ENCODE assay signal across 8 cellular contexts in the genomic region with DNA sequence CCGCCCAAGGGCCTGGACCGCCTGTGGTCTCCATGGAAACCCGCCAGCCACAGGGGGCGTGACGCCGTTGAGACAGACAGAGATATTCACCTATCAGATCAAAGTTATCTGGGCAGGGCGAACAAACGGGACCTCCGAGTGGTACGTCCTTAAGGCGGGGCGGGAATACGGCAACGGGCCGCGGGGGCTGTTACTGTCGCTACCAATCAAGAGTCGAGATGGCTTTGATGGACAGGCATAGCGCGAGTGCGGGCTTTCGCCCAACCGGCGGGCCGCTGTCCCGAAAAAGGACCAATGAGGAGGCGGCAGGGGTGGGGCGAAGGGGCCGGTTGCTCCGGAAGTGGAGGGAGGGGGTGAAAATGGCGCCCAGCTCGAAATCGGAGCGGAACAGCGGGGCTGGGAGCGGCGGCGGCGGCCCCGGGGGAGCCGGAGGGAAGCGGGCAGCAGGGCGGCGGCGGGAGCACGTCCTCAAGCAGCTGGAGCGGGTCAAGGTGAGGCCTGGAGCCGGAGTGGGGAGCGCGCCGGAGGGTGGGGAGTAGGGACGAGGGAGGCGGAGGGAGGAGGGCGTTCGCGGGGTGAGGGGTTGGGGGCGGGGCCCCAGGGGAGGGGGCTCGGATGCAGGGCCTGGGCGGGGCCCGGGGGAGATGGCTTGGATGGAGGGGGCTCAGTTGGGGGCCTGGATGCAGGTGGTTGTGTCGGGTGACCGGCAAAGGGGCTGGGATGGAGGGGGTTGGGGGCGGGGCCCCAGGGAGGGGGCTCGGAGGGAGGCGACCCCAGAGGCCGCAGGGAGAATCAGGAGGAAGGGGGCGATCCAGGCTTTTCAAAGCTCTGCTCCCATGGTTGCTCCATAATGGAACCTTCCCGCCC. TPM values are rescaled to one million over a fixed set of nuclear protein-coding genes. Genes with fewer than 3 reads are reported as not detected.
DNase-seq lines count a peak whose midpoint lies in the region; ATAC-seq, FAIRE-seq and TF ChIP-seq lines count a peak whose summit lies in the region.

A gene with protein sequence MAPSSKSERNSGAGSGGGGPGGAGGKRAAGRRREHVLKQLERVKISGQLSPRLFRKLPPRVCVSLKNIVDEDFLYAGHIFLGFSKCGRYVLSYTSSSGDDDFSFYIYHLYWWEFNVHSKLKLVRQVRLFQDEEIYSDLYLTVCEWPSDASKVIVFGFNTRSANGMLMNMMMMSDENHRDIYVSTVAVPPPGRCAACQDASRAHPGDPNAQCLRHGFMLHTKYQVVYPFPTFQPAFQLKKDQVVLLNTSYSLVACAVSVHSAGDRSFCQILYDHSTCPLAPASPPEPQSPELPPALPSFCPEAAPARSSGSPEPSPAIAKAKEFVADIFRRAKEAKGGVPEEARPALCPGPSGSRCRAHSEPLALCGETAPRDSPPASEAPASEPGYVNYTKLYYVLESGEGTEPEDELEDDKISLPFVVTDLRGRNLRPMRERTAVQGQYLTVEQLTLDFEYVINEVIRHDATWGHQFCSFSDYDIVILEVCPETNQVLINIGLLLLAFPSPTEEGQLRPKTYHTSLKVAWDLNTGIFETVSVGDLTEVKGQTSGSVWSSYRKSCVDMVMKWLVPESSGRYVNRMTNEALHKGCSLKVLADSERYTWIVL (plus strand): TSS at position 356 of the 867 bp plus-strand sequence. CDS start 4 bp downstream, at position 360.

- 1% methylated on average over 41 to 68 of the region's 68 CpGs for WGBS in small intestine, 3 donors

- H3K9me3 ChIP-seq in AG04450 (ENCODE audit: control insufficient read depth, insufficient read depth, low read length): no peaks in the 10 kb centered on the region
- no peaks in the 10 kb centered on the region for H3K9me3 ChIP-seq in small intestine (ENCODE audit: control insufficient read depth, low read depth)

- peaks cover 11 to 13% of the 10 kb centered on the region in 2 donors for H3K36me3 ChIP-seq in small intestine (ENCODE audit: control insufficient read depth in 2 of 2, insufficient read depth in 2 of 2, low read length in 2 of 2)

- no peaks in the 10 kb centered on the region for H3K9me3 Mint-ChIP-seq in WTC11

- peaks cover 19% of the 10 kb centered on the region for H3K36me3 Mint-ChIP-seq in WTC11

- H3K4me1 ChIP-seq in small intestine (ENCODE audit: control insufficient read depth in 2 of 2, insufficient read depth in 1 of 2, low read depth in 1 of 2, low read length in 1 of 2): no peaks in the 10 kb centered on the region

- H3K4me3 Mint-ChIP-seq in WTC11: peak within 1 kb of the TSS; percentile 87

- FAIRE-seq in small intestine (lab: Jason Lieb, UNC): no peak

- peaks cover 8% of the 10 kb centered on the region for H3K4me1 Mint-ChIP-seq in WTC11

- POLR2A ChIA-PET in AG04450 (lab: Yijun Ruan, JAX) (interaction anchor here (0.8 to 2.6 kb wide), 4 partner anchors 10 to 128 kb away, joined by 3 to 14 read pairs (median 6); a partner anchor contains a TSS), WTC11 (lab: Charles Lee) (interaction anchor here (0.6 to 2.4 kb wide), 10 partner anchors 10 to 184 kb away, joined by 3 to 23 read pairs (median 4); a partner anchor contains a TSS)

- TF ChIP-seq CTCF in AG04450 (IDR thresholded peaks at IDR 0.05; ENCODE audit: low read depth, low read length) (no peak), WTC11 (IDR thresholded peaks at IDR 0.05) (no peak), cardiac fibroblast (IDR thresholded peaks at IDR 0.05; ENCODE audit: low read depth, low read length) (no peak)

- DNase-seq in AG04450 (ENCODE audit: low read depth, low spot score) (peak; percentile 99), NCI-H226 (peak; percentile 98), WTC11 (ENCODE audit: low spot score) (peak; percentile 99), cardiac fibroblast (ENCODE audit: low read depth in 2 of 2) (peak; percentile 100), iPS-NIHi11 (ENCODE audit: low spot score) (peak; percentile 99), small intestine (peak; percentile 99)

- H3K27ac ChIP-seq in AG04450 (ENCODE audit: low read depth, low read length) (no peak within 1 kb of the TSS), small intestine (ENCODE audit: low read depth in 1 of 2, low read length in 1 of 2) (peak within 1 kb of the TSS in 1 of 2 donors; percentile 83)

- peak within 1 kb of the TSS; percentile 57 for H3K27ac Mint-ChIP-seq in WTC11

- H3K4me3 ChIP-seq in AG04450 (ENCODE audit: low read depth, low read length) (peak within 1 kb of the TSS; percentile 76), cardiac fibroblast (replicated peaks in 1 of 2; ENCODE audit: low read depth in 2 of 2, low read length in 2 of 2) (peak within 1 kb of the TSS; percentile 74 to 80), small intestine (ENCODE audit: low read depth in 1 of 2, low read length in 2 of 2) (peak within 1 kb of the TSS; percentile 72 to 96)

- no peaks in the 10 kb centered on the region; the same call in none of the 2 replicates for H3K27me3 Mint-ChIP-seq in WTC11 (ENCODE audit: low read depth)

- H3K27me3 ChIP-seq in AG04450 (ENCODE audit: control insufficient read depth, insufficient read depth, low read length) (no peaks in the 10 kb centered on the region), small intestine (ENCODE audit: control insufficient read depth in 2 of 2, insufficient read depth in 2 of 2, low read length in 2 of 2) (no peaks in the 10 kb centered on the region)

- ATAC-seq in GM18909 (IDR thresholded peaks at IDR 0.05; ENCODE audit: poor library complexity, unreplicated experiment): peak; percentile 97
- ATAC-seq in HG03175 (IDR thresholded peaks at IDR 0.05; ENCODE audit: unreplicated experiment): peak; percentile 98
- peak; percentile 98 for ATAC-seq in WTC11

- CTCF ChIA-PET in AG04450 (lab: Charles Lee) (interaction anchor here (0.8 to 1.2 kb wide), 3 partner anchors 72 to 184 kb away, joined by 3 to 8 read pairs (median 7); no protein-coding TSS in a partner anchor), WTC11 (lab: Charles Lee) (interaction anchor here (0.6 to 2.9 kb wide), 29 partner anchors 10 to 120 kb away, joined by 3 to 39 read pairs (median 5); a partner anchor contains a TSS)

TF ChIP-seq in WTC11, 78 proteins besides CTCF, POLR2A, EP300 and RAD21 (continues in another document):
- no peak for TF ChIP-seq ZNF219 (CRISPR knock-in tag; IDR thresholded peaks at IDR 0.05; ENCODE audit: borderline replicate concordance)
- no peak for TF ChIP-seq EMX1 (CRISPR knock-in tag; IDR thresholded peaks at IDR 0.05)
- TF ChIP-seq, protein P1, sequence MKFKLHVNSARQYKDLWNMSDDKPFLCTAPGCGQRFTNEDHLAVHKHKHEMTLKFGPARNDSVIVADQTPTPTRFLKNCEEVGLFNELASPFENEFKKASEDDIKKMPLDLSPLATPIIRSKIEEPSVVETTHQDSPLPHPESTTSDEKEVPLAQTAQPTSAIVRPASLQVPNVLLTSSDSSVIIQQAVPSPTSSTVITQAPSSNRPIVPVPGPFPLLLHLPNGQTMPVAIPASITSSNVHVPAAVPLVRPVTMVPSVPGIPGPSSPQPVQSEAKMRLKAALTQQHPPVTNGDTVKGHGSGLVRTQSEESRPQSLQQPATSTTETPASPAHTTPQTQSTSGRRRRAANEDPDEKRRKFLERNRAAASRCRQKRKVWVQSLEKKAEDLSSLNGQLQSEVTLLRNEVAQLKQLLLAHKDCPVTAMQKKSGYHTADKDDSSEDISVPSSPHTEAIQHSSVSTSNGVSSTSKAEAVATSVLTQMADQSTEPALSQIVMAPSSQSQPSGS (CRISPR knock-in tag; IDR thresholded peaks at IDR 0.05; ENCODE audit: borderline replicate concordance, low read depth): no peak
- TF ChIP-seq, protein P2, sequence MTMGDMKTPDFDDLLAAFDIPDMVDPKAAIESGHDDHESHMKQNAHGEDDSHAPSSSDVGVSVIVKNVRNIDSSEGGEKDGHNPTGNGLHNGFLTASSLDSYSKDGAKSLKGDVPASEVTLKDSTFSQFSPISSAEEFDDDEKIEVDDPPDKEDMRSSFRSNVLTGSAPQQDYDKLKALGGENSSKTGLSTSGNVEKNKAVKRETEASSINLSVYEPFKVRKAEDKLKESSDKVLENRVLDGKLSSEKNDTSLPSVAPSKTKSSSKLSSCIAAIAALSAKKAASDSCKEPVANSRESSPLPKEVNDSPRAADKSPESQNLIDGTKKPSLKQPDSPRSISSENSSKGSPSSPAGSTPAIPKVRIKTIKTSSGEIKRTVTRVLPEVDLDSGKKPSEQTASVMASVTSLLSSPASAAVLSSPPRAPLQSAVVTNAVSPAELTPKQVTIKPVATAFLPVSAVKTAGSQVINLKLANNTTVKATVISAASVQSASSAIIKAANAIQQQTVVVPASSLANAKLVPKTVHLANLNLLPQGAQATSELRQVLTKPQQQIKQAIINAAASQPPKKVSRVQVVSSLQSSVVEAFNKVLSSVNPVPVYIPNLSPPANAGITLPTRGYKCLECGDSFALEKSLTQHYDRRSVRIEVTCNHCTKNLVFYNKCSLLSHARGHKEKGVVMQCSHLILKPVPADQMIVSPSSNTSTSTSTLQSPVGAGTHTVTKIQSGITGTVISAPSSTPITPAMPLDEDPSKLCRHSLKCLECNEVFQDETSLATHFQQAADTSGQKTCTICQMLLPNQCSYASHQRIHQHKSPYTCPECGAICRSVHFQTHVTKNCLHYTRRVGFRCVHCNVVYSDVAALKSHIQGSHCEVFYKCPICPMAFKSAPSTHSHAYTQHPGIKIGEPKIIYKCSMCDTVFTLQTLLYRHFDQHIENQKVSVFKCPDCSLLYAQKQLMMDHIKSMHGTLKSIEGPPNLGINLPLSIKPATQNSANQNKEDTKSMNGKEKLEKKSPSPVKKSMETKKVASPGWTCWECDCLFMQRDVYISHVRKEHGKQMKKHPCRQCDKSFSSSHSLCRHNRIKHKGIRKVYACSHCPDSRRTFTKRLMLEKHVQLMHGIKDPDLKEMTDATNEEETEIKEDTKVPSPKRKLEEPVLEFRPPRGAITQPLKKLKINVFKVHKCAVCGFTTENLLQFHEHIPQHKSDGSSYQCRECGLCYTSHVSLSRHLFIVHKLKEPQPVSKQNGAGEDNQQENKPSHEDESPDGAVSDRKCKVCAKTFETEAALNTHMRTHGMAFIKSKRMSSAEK (CRISPR knock-in tag; IDR thresholded peaks at IDR 0.05; ENCODE audit: borderline replicate concordance): no peak

RNA-seq across cellular contexts. Expression of the gene that starts here (rescaled TPM):
- polyA plus RNA-seq in AG04450 (2011; rRNA removed) (6.1 and 7.3 TPM in 2 replicates), small intestine (10 to 100 TPM; 14.1 to 26.8 (median 17.7) TPM)
- 11.1 and 11.5 TPM in 2 replicates for polyA minus RNA-seq in AG04450 (2011; rRNA and poly(A)+ RNA removed)
- total RNA-seq in WTC11 (2021): 82.9 to 89.0 TPM (median 83.3 TPM) in 3 replicates
